ENCODE assay signal across 23 cellular contexts in genomic region chr16:5793556-5793955, GRCh38.
DNase-seq lines count a peak whose midpoint lies in the region; ATAC-seq, FAIRE-seq and TF ChIP-seq lines count a peak whose summit lies in the region.
"Had no signal": no experiment of that assay in that cellular context is flagged by ENCODE, and none has a peak within 500 bp of the region (broad histone marks: within the 10 kb centered on the region; RNA-seq: fewer than 3 reads in every experiment).

No MANE protein-coding gene starts in this region.

- intact Hi-C loops in HepG2 (cut with micrococcal nuclease; ENCODE audit: unreplicated experiment) (no loop called here), right lobe of liver (cut with DNase I) (no loop called here)

- no peak for ATAC-seq in HepG2
- no peak for ATAC-seq in right lobe of liver
- no peak for ATAC-seq in HG03039 (IDR thresholded peaks at IDR 0.05; ENCODE audit: unreplicated experiment)
- no peak for ATAC-seq in activated T-helper 17 cell treated with anti-CD3 and anti-CD28 coated beads, Interleukin-2, amount 50 U/mL, for 72 hours (replicated peaks)
- ATAC-seq: CD8-positive, alpha-beta T cell; HCT116 had no signal

- H3K36me3 ChIP-seq in HepG2 (replicated peaks in 1 of 2; ENCODE audit: control insufficient read depth in 1 of 2, insufficient read depth in 2 of 2, low read length in 2 of 2) (no peaks in the 10 kb centered on the region), right lobe of liver (no peaks in the 10 kb centered on the region), bronchial epithelial cell (ENCODE audit: control insufficient read depth, insufficient read depth, low read length) (no peaks in the 10 kb centered on the region), mesenchymal stem cell (ENCODE audit: control insufficient read depth in 1 of 2, insufficient read depth in 2 of 2, low read depth in 1 of 2, low read length in 2 of 2) (no peaks in the 10 kb centered on the region)
- H3K36me3 ChIP-seq: BLaER1 had no signal

- H3K4me2 ChIP-seq in HepG2 (ENCODE audit: low read depth, low read length) (no peak overlapping the region), mesenchymal stem cell (ENCODE audit: low read length, poor library complexity, severe bottlenecking) (no peak overlapping the region)
- H3K4me2 ChIP-seq: BLaER1 had no signal

- no peak overlapping the region for H2BK12ac ChIP-seq in mesenchymal stem cell (ENCODE audit: low read length in 2 of 2)

- no peaks in the 10 kb centered on the region for H3K79me1 ChIP-seq in mesenchymal stem cell (replicated peaks; ENCODE audit: low read length, poor library complexity, severe bottlenecking)

- no peak overlapping the region for H2BK5ac ChIP-seq in mesenchymal stem cell (ENCODE audit: low read depth, low read length, poor library complexity, severe bottlenecking)

- no peak overlapping the region for H3K23ac ChIP-seq in mesenchymal stem cell (ENCODE audit: low read length in 2 of 2)

- no peak overlapping the region for H3K4me3 Mint-ChIP-seq in activated T-helper 17 cell treated with anti-CD3 and anti-CD28 coated beads, Interleukin-2, amount 50 U/mL, for 72 hours
- H3K4me3 Mint-ChIP-seq: B cell; CD4-positive, CD25-positive, alpha-beta regulatory T cell; CD8-positive, alpha-beta T cell; H9 had no signal

- no peak overlapping the region for H2AFZ ChIP-seq in HepG2 (ENCODE audit: low read length)
- no peak overlapping the region for H2AFZ ChIP-seq in mesenchymal stem cell (ENCODE audit: low read depth, low read length)
- H2AFZ ChIP-seq: GM23248 had no signal

- FAIRE-seq in HepG2 (lab: Jason Lieb, UNC) (no peak), bronchial epithelial cell (lab: Jason Lieb, UNC) (peak; percentile 73)
- FAIRE-seq: A204.1, G401.6, GM12892, GM19239 had no signal

- no peaks in the 10 kb centered on the region for H3K36me3 Mint-ChIP-seq in activated T-helper 17 cell treated with anti-CD3 and anti-CD28 coated beads, Interleukin-2, amount 50 U/mL, for 72 hours (ENCODE audit: low read depth)
- H3K36me3 Mint-ChIP-seq: CD4-positive, CD25-positive, alpha-beta regulatory T cell; CD8-positive, alpha-beta T cell had no signal

- H4K91ac ChIP-seq in mesenchymal stem cell (ENCODE audit: low read length), result peak overlapping the region; percentile 62

- H3K9ac ChIP-seq in HepG2 (ENCODE audit: insufficient read depth, low read depth, low read length) (no peak overlapping the region), mesenchymal stem cell (ENCODE audit: low read length) (no peak overlapping the region)
- H3K9ac ChIP-seq: BLaER1, GM23248 had no signal

- H3K4me1 Mint-ChIP-seq in activated T-helper 17 cell treated with anti-CD3 and anti-CD28 coated beads, Interleukin-2, amount 50 U/mL, for 72 hours, result no peaks in the 10 kb centered on the region
- H3K4me1 Mint-ChIP-seq: B cell; CD4-positive, CD25-positive, alpha-beta regulatory T cell had no signal

- H3K4me1 ChIP-seq in HepG2 (ENCODE audit: insufficient read depth, low read length) (no peaks in the 10 kb centered on the region), right lobe of liver (no peaks in the 10 kb centered on the region), mesenchymal stem cell (ENCODE audit: control insufficient read depth, insufficient read depth, low read depth, low read length) (no peaks in the 10 kb centered on the region)
- H3K4me1 ChIP-seq: BLaER1, Caco-2 had no signal

- POLR2A ChIA-PET in HepG2 (lab: Yijun Ruan, JAX), result no interaction called here

- peaks cover 13% of the 10 kb centered on the region for H3K9me3 Mint-ChIP-seq in activated T-helper 17 cell treated with anti-CD3 and anti-CD28 coated beads, Interleukin-2, amount 50 U/mL, for 72 hours
- H3K9me3 Mint-ChIP-seq: H9 had no signal

- TF ChIP-seq POLR2A in HepG2 (IDR thresholded peaks at IDR 0.05; ENCODE audit: insufficient read depth in 1 of 2, low read depth in 2 of 2, low read length in 2 of 2) (no peak), right lobe of liver (IDR thresholded peaks at IDR 0.05) (no peak)

- no peaks in the 10 kb centered on the region for H3K79me2 ChIP-seq in HepG2 (ENCODE audit: insufficient read depth, low read length)

- no peak overlapping the region for H4K8ac ChIP-seq in mesenchymal stem cell (ENCODE audit: low read length)

- no TSS peak for BruUV-seq in HepG2 (replicated peaks; lab: Mats Ljungman, UMichigan)

- H3K27ac Mint-ChIP-seq in activated T-helper 17 cell treated with anti-CD3 and anti-CD28 coated beads, Interleukin-2, amount 50 U/mL, for 72 hours, result no peak overlapping the region
- H3K27ac Mint-ChIP-seq: B cell; CD4-positive, CD25-positive, alpha-beta regulatory T cell; CD8-positive, alpha-beta T cell had no signal

- no peak overlapping the region for H3K18ac ChIP-seq in mesenchymal stem cell (ENCODE audit: low read depth in 1 of 2, low read length in 2 of 2)

- H2BK15ac ChIP-seq in mesenchymal stem cell (ENCODE audit: low read depth, poor library complexity, severe bottlenecking), result no peak overlapping the region

- H2BK120ac ChIP-seq in mesenchymal stem cell (ENCODE audit: low read depth, low read length), result no peak overlapping the region

- no peak overlapping the region for H3K27ac ChIP-seq in HepG2 (ENCODE audit: extremely low read length, insufficient read depth, low read length)
- no peak overlapping the region for H3K27ac ChIP-seq in right lobe of liver
- no peak overlapping the region for H3K27ac ChIP-seq in mesenchymal stem cell (ENCODE audit: low read length, poor library complexity, severe bottlenecking)
- H3K27ac ChIP-seq: 22Rv1, BLaER1, C4-2B, GM23248 had no signal

- DNase-seq in HepG2 (ENCODE audit: low spot score), result no peak
- no peak for DNase-seq in right lobe of liver
- no peak for DNase-seq in bronchial epithelial cell (ENCODE audit: low read depth)
- DNase-seq in mesenchymal stem cell, result no peak
- no peak for DNase-seq in NCI-H510A (lab: John Stamatoyannopoulos, UW)
- DNase-seq: Caco-2; CD4-positive, CD25-positive, alpha-beta regulatory T cell; CD8-positive, alpha-beta T cell; DMS153; DND-41; GM23248; H9 had no signal

- no peak for TF ChIP-seq CTCF in HepG2 (CRISPR knock-in tag; IDR thresholded peaks at IDR 0.05)
- no peak for TF ChIP-seq CTCF in right lobe of liver (IDR thresholded peaks at IDR 0.05)
- no peak for TF ChIP-seq CTCF in bronchial epithelial cell (IDR thresholded peaks at IDR 0.05; ENCODE audit: insufficient read depth, low read length, severe bottlenecking)

- WGBS in HepG2 (ENCODE audit: low lambda C conversion rate), result 0% methylated on average over 5 of the region's 5 CpGs
- 36% methylated on average over 2 of the region's 5 CpGs for WGBS in right lobe of liver (ENCODE audit: insufficient coverage, low coverage, low lambda C conversion rate, missing lambda C conversion rate)
- WGBS in mesenchymal stem cell, result 76% methylated on average over 3 of the region's 5 CpGs

- no peaks in the 10 kb centered on the region for H4K20me1 ChIP-seq in HepG2 (ENCODE audit: insufficient read depth, low read length)
- H4K20me1 ChIP-seq: BLaER1 had no signal

- no peak overlapping the region for H3K4ac ChIP-seq in mesenchymal stem cell (ENCODE audit: low read depth in 1 of 2, low read length in 2 of 2)

- TF ChIP-seq EP300 in HepG2 (IDR thresholded peaks at IDR 0.05; ENCODE audit: low read depth in 2 of 2, low read length in 2 of 2) (no peak), HepG2 (CRISPR knock-in tag; IDR thresholded peaks at IDR 0.05; ENCODE audit: borderline replicate concordance) (no peak)

- in situ Hi-C loops in HepG2 (cut with HindIII; ENCODE audit: extremely low pct_ligation_motif_present, low pct_unique_long_range_greater_than_20kb), result no loop called here

- H3K9me3 ChIP-seq in HepG2 (ENCODE audit: low read length) (peaks cover 17% of the 10 kb centered on the region), right lobe of liver (no peaks in the 10 kb centered on the region), mesenchymal stem cell (ENCODE audit: control insufficient read depth, low read length) (peaks cover 12% of the 10 kb centered on the region)
- H3K9me3 ChIP-seq: BLaER1, Caco-2 had no signal

- no peak overlapping the region for H3K4me3 ChIP-seq in HepG2 (replicated peaks in 1 of 3; ENCODE audit: insufficient read depth in 1 of 3, low read depth in 2 of 3, low read length in 3 of 3)
- no peak overlapping the region for H3K4me3 ChIP-seq in right lobe of liver
- H3K4me3 ChIP-seq in bronchial epithelial cell (ENCODE audit: low read depth, low read length), result no peak overlapping the region
- no peak overlapping the region for H3K4me3 ChIP-seq in mesenchymal stem cell (ENCODE audit: insufficient read depth in 1 of 2, low read depth in 1 of 2, low read length in 2 of 2)
- H3K4me3 ChIP-seq: BLaER1, GM23248 had no signal

- no peak overlapping the region for H2AK5ac ChIP-seq in mesenchymal stem cell (ENCODE audit: low read length, severe bottlenecking)

- H3K27me3 Mint-ChIP-seq in activated T-helper 17 cell treated with anti-CD3 and anti-CD28 coated beads, Interleukin-2, amount 50 U/mL, for 72 hours, result no peaks in the 10 kb centered on the region
- H3K27me3 Mint-ChIP-seq: B cell; CD4-positive, CD25-positive, alpha-beta regulatory T cell had no signal

- no peak overlapping the region for H3K14ac ChIP-seq in mesenchymal stem cell (ENCODE audit: low read length in 2 of 2)

- H3K27me3 ChIP-seq in HepG2 (ENCODE audit: control insufficient read depth in 1 of 2, insufficient read depth in 2 of 2, low read length in 2 of 2) (no peaks in the 10 kb centered on the region; a peak in 1 of 5 replicates), right lobe of liver (no peaks in the 10 kb centered on the region), bronchial epithelial cell (ENCODE audit: control insufficient read depth, insufficient read depth, low read length) (no peaks in the 10 kb centered on the region), mesenchymal stem cell (ENCODE audit: control insufficient read depth in 1 of 2, insufficient read depth in 1 of 2, low read length in 2 of 2) (no peaks in the 10 kb centered on the region)
- H3K27me3 ChIP-seq: BLaER1 had no signal

- CTCF ChIA-PET in HepG2 (lab: Yijun Ruan, JAX; ENCODE audit: low intra/inter-chr PET ratio, low total read pairs), result no interaction called here

- no peak for TF ChIP-seq RAD21 in HepG2 (CRISPR knock-in tag; IDR thresholded peaks at IDR 0.05)

TF ChIP-seq in HepG2, 621 proteins besides CTCF, POLR2A, EP300 and RAD21 (continues in another document):
- TF ChIP-seq MNT (IDR thresholded peaks at IDR 0.05) (peak; percentile 92), ZNF546 (CRISPR knock-in tag; conservative IDR thresholded peaks at IDR 0.05) (no peak), HNRNPUL1 (IDR thresholded peaks at IDR 0.05; ENCODE audit: low read depth, low read length) (no peak)
